ENCODE assay signal across 1 cellular context in the genomic region with DNA sequence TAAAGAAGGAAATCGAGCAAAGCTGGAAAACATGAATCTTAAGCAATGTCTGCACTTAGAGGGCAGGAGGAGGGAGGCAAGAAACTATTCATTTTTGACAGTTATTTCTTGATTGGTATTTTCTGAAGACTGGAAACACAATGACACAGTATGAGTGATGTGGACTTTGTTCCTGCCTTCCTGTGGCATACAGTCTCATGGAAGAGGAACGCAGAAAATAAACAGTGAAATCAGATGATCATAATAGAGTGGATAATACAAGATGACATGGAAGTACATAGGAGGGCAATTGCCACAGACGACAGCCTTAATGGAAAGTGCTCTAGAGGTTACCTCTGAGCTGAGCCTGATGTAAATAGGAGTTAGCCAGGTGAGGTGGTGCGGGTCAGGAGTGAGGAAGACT.
TF ChIP-seq lines count a peak whose summit lies in the region.

No MANE protein-coding gene starts in this region.

TF ChIP-seq in HepG2, 621 proteins besides CTCF, POLR2A, EP300 and RAD21 (continued from another document and continues in another):
- TF ChIP-seq, protein P1, sequence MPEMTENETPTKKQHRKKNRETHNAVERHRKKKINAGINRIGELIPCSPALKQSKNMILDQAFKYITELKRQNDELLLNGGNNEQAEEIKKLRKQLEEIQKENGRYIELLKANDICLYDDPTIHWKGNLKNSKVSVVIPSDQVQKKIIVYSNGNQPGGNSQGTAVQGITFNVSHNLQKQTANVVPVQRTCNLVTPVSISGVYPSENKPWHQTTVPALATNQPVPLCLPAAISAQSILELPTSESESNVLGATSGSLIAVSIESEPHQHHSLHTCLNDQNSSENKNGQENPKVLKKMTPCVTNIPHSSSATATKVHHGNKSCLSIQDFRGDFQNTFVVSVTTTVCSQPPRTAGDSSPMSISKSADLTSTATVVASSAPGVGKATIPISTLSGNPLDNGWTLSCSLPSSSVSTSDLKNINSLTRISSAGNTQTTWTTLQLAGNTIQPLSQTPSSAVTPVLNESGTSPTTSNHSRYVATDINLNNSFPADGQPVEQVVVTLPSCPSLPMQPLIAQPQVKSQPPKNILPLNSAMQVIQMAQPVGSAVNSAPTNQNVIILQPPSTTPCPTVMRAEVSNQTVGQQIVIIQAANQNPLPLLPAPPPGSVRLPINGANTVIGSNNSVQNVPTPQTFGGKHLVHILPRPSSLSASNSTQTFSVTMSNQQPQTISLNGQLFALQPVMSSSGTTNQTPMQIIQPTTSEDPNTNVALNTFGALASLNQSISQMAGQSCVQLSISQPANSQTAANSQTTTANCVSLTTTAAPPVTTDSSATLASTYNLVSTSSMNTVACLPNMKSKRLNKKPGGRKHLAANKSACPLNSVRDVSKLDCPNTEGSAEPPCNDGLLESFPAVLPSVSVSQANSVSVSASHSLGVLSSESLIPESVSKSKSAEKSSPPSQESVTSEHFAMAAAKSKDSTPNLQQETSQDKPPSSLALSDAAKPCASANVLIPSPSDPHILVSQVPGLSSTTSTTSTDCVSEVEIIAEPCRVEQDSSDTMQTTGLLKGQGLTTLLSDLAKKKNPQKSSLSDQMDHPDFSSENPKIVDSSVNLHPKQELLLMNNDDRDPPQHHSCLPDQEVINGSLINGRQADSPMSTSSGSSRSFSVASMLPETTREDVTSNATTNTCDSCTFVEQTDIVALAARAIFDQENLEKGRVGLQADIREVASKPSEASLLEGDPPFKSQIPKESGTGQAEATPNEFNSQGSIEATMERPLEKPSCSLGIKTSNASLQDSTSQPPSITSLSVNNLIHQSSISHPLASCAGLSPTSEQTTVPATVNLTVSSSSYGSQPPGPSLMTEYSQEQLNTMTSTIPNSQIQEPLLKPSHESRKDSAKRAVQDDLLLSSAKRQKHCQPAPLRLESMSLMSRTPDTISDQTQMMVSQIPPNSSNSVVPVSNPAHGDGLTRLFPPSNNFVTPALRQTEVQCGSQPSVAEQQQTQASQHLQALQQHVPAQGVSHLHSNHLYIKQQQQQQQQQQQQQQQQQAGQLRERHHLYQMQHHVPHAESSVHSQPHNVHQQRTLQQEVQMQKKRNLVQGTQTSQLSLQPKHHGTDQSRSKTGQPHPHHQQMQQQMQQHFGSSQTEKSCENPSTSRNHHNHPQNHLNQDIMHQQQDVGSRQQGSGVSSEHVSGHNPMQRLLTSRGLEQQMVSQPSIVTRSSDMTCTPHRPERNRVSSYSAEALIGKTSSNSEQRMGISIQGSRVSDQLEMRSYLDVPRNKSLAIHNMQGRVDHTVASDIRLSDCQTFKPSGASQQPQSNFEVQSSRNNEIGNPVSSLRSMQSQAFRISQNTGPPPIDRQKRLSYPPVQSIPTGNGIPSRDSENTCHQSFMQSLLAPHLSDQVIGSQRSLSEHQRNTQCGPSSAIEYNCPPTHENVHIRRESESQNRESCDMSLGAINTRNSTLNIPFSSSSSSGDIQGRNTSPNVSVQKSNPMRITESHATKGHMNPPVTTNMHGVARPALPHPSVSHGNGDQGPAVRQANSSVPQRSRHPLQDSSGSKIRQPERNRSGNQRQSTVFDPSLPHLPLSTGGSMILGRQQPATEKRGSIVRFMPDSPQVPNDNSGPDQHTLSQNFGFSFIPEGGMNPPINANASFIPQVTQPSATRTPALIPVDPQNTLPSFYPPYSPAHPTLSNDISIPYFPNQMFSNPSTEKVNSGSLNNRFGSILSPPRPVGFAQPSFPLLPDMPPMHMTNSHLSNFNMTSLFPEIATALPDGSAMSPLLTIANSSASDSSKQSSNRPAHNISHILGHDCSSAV (CRISPR knock-in tag; IDR thresholded peaks at IDR 0.05; ENCODE audit: borderline replicate concordance) = no peak
- TF ChIP-seq MTA1 (CRISPR knock-in tag; IDR thresholded peaks at IDR 0.05; ENCODE audit: borderline replicate concordance) (no peak), HNF4G (IDR thresholded peaks at IDR 0.05; ENCODE audit: borderline replicate concordance, low read depth, low read length) (peak; percentile 51; the same call in 1 of the 2 replicates), HNF4G (CRISPR knock-in tag; IDR thresholded peaks at IDR 0.05; ENCODE audit: borderline replicate concordance, low read depth) (peak; percentile 64; the same call in 1 of the 2 replicates), ZNF703 (CRISPR knock-in tag; IDR thresholded peaks at IDR 0.05; ENCODE audit: borderline replicate concordance) (no peak), CREM (IDR thresholded peaks at IDR 0.05) (peak; percentile 64; the same call in 1 of the 2 replicates), CREM (CRISPR knock-in tag; IDR thresholded peaks at IDR 0.05) (no peak), KAT2B (IDR thresholded peaks at IDR 0.05; ENCODE audit: borderline replicate concordance, low read depth, low read length) (no peak), ARNT (IDR thresholded peaks at IDR 0.05) (no peak), ELF3 (CRISPR knock-in tag; IDR thresholded peaks at IDR 0.05) (peak; percentile 73), HOXA3 (CRISPR knock-in tag; IDR thresholded peaks at IDR 0.05) (no peak; the same call in 1 of the 2 replicates), RAD51 (IDR thresholded peaks at IDR 0.05; ENCODE audit: borderline replicate concordance) (no peak), NCOA2 (CRISPR knock-in tag; IDR thresholded peaks at IDR 0.05) (peak; percentile 81), TAF1 (CRISPR knock-in tag; IDR thresholded peaks at IDR 0.05) (no peak), DNMT1 (CRISPR knock-in tag; IDR thresholded peaks at IDR 0.05) (no peak), ZNF552 (CRISPR knock-in tag; IDR thresholded peaks at IDR 0.05; ENCODE audit: borderline replicate concordance) (no peak), PPARG (CRISPR knock-in tag; conservative IDR thresholded peaks at IDR 0.05) (peak; percentile 20; the same call in 1 of the 2 replicates), ATRX (CRISPR knock-in tag; IDR thresholded peaks at IDR 0.05; ENCODE audit: borderline replicate concordance) (no peak), ZFP36 (IDR thresholded peaks at IDR 0.05; ENCODE audit: borderline replicate concordance, low read depth, low read length, partially characterized antibody) (no peak), AGO1 (IDR thresholded peaks at IDR 0.05; ENCODE audit: low read depth, low read length, poor library complexity, severe bottlenecking) (no peak), FOSL2 (CRISPR knock-in tag; IDR thresholded peaks at IDR 0.05) (peak; percentile 92), ZNF207 (IDR thresholded peaks at IDR 0.05; ENCODE audit: borderline replicate concordance) (no peak), ZZZ3 (CRISPR knock-in tag; IDR thresholded peaks at IDR 0.05; ENCODE audit: borderline replicate concordance) (no peak), ZNF782 (CRISPR knock-in tag; IDR thresholded peaks at IDR 0.05; ENCODE audit: borderline replicate concordance) (no peak), SRSF1 (optimal IDR thresholded peaks at IDR 0.05; ENCODE audit: low read depth, low read length) (no peak), BCL6 (CRISPR knock-in tag; IDR thresholded peaks at IDR 0.05) (peak; percentile 46), MIER2 (CRISPR knock-in tag; IDR thresholded peaks at IDR 0.05) (no peak), ZNF777 (CRISPR knock-in tag; IDR thresholded peaks at IDR 0.05) (no peak), ZNF670 (CRISPR knock-in tag; IDR thresholded peaks at IDR 0.05; ENCODE audit: borderline replicate concordance) (no peak), MAFG (CRISPR knock-in tag; IDR thresholded peaks at IDR 0.05) (no peak), ZNF672 (CRISPR knock-in tag; IDR thresholded peaks at IDR 0.05) (no peak), CENPX (CRISPR knock-in tag; IDR thresholded peaks at IDR 0.05) (no peak)
- TF ChIP-seq, protein P2, sequence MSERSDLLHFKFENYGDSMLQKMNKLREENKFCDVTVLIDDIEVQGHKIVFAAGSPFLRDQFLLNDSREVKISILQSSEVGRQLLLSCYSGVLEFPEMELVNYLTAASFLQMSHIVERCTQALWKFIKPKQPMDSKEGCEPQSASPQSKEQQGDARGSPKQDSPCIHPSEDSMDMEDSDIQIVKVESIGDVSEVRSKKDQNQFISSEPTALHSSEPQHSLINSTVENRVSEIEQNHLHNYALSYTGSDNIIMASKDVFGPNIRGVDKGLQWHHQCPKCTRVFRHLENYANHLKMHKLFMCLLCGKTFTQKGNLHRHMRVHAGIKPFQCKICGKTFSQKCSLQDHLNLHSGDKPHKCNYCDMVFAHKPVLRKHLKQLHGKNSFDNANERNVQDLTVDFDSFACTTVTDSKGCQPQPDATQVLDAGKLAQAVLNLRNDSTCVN (CRISPR knock-in tag; IDR thresholded peaks at IDR 0.05; ENCODE audit: borderline replicate concordance) = no peak
- TF ChIP-seq, protein P3, sequence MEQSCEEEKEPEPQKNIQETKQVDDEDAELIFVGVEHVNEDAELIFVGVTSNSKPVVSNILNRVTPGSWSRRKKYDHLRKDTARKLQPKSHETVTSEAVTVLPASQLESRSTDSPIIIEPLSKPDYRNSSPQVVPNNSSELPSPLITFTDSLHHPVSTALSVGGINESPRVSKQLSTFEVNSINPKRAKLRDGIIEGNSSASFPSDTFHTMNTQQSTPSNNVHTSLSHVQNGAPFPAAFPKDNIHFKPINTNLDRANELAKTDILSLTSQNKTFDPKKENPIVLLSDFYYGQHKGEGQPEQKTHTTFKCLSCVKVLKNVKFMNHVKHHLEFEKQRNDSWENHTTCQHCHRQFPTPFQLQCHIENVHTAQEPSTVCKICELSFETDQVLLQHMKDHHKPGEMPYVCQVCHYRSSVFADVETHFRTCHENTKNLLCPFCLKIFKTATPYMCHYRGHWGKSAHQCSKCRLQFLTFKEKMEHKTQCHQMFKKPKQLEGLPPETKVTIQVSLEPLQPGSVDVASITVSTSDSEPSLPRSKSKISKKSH (CRISPR knock-in tag; IDR thresholded peaks at IDR 0.05; ENCODE audit: borderline replicate concordance) = no peak
- TF ChIP-seq, protein P4, sequence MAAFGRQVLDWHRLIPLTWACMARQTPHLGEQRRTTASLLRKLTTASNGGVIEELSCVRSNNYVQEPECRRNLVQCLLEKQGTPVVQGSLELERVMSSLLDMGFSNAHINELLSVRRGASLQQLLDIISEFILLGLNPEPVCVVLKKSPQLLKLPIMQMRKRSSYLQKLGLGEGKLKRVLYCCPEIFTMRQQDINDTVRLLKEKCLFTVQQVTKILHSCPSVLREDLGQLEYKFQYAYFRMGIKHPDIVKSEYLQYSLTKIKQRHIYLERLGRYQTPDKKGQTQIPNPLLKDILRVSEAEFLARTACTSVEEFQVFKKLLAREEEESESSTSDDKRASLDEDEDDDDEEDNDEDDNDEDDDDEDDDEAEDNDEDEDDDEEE (CRISPR knock-in tag; IDR thresholded peaks at IDR 0.05) = no peak
- TF ChIP-seq, protein P5, sequence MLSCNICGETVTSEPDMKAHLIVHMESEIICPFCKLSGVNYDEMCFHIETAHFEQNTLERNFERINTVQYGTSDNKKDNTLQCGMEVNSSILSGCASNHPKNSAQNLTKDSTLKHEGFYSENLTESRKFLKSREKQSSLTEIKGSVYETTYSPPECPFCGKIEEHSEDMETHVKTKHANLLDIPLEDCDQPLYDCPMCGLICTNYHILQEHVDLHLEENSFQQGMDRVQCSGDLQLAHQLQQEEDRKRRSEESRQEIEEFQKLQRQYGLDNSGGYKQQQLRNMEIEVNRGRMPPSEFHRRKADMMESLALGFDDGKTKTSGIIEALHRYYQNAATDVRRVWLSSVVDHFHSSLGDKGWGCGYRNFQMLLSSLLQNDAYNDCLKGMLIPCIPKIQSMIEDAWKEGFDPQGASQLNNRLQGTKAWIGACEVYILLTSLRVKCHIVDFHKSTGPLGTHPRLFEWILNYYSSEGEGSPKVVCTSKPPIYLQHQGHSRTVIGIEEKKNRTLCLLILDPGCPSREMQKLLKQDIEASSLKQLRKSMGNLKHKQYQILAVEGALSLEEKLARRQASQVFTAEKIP (CRISPR knock-in tag; IDR thresholded peaks at IDR 0.05; ENCODE audit: borderline replicate concordance) = no peak
- TF ChIP-seq, protein P6, sequence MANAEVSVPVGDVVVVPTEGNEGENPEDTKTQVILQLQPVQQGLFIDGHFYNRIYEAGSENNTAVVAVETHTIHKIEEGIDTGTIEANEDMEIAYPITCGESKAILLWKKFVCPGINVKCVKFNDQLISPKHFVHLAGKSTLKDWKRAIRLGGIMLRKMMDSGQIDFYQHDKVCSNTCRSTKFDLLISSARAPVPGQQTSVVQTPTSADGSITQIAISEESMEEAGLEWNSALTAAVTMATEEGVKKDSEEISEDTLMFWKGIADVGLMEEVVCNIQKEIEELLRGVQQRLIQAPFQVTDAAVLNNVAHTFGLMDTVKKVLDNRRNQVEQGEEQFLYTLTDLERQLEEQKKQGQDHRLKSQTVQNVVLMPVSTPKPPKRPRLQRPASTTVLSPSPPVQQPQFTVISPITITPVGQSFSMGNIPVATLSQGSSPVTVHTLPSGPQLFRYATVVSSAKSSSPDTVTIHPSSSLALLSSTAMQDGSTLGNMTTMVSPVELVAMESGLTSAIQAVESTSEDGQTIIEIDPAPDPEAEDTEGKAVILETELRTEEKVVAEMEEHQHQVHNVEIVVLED (CRISPR knock-in tag; IDR thresholded peaks at IDR 0.05; ENCODE audit: borderline replicate concordance) = no peak
- TF ChIP-seq, protein P7, sequence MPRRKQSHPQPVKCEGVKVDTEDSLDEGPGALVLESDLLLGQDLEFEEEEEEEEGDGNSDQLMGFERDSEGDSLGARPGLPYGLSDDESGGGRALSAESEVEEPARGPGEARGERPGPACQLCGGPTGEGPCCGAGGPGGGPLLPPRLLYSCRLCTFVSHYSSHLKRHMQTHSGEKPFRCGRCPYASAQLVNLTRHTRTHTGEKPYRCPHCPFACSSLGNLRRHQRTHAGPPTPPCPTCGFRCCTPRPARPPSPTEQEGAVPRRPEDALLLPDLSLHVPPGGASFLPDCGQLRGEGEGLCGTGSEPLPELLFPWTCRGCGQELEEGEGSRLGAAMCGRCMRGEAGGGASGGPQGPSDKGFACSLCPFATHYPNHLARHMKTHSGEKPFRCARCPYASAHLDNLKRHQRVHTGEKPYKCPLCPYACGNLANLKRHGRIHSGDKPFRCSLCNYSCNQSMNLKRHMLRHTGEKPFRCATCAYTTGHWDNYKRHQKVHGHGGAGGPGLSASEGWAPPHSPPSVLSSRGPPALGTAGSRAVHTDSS (CRISPR knock-in tag; conservative IDR thresholded peaks at IDR 0.05) = no peak
- TF ChIP-seq, protein P8, sequence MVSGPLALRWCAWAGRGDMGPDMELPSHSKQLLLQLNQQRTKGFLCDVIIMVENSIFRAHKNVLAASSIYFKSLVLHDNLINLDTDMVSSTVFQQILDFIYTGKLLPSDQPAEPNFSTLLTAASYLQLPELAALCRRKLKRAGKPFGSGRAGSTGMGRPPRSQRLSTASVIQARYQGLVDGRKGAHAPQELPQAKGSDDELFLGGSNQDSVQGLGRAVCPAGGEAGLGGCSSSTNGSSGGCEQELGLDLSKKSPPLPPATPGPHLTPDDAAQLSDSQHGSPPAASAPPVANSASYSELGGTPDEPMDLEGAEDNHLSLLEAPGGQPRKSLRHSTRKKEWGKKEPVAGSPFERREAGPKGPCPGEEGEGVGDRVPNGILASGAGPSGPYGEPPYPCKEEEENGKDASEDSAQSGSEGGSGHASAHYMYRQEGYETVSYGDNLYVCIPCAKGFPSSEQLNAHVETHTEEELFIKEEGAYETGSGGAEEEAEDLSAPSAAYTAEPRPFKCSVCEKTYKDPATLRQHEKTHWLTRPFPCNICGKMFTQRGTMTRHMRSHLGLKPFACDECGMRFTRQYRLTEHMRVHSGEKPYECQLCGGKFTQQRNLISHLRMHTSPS (CRISPR knock-in tag; IDR thresholded peaks at IDR 0.05; ENCODE audit: low read depth) = no peak
- TF ChIP-seq, protein P9, sequence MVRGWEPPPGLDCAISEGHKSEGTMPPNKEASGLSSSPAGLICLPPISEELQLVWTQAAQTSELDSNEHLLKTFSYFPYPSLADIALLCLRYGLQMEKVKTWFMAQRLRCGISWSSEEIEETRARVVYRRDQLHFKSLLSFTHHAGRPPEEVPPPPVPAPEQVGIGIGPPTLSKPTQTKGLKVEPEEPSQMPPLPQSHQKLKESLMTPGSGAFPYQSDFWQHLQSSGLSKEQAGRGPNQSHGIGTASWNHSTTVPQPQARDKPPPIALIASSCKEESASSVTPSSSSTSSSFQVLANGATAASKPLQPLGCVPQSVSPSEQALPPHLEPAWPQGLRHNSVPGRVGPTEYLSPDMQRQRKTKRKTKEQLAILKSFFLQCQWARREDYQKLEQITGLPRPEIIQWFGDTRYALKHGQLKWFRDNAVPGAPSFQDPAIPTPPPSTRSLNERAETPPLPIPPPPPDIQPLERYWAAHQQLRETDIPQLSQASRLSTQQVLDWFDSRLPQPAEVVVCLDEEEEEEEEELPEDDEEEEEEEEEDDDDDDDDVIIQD (CRISPR knock-in tag; IDR thresholded peaks at IDR 0.05; ENCODE audit: low read depth) = no peak
